ENCODE assay signal across 16 cellular contexts in genomic region chr11:113529606-113530005, GRCh38. TPM values are rescaled to one million over a fixed set of nuclear protein-coding genes. Genes with fewer than 3 reads are reported as not detected.
DNase-seq lines count a peak whose midpoint lies in the region; ATAC-seq and TF ChIP-seq lines count a peak whose summit lies in the region.
"Had no signal": no experiment of that assay in that cellular context is flagged by ENCODE, and none has a peak within 500 bp of the region (broad histone marks: within the 10 kb centered on the region; RNA-seq: fewer than 3 reads in every experiment).

No MANE protein-coding gene starts in this region.

- dilution Hi-C loops in mammary epithelial cell (cut with HindIII; ENCODE audit: low sequenced_read_pairs): no loop called here

- CTCF ChIA-PET in mammary epithelial cell (lab: Charles Lee; ENCODE audit: low non-redundant PET) (no interaction called here), WTC11 (lab: Charles Lee) (interaction anchor here (0.9 to 3.0 kb wide), 2 partner anchors 11 to 201 kb away, joined by 3 to 14 read pairs; no protein-coding TSS in a partner anchor)

- H3K4me3 ChIP-seq in mammary epithelial cell (replicated peaks in 1 of 3; ENCODE audit: insufficient read depth in 1 of 3, low read depth in 2 of 3, low read length in 3 of 3) (no peak overlapping the region), right atrium auricular region (no peak overlapping the region)

- H3K36me3 ChIP-seq in mammary epithelial cell (ENCODE audit: insufficient read depth, low read length) (no peaks in the 10 kb centered on the region), right atrium auricular region (no peaks in the 10 kb centered on the region)

- no peaks in the 10 kb centered on the region for H4K20me1 ChIP-seq in mammary epithelial cell (ENCODE audit: insufficient read depth, low read length)

- H3K9me3 ChIP-seq in mammary epithelial cell (replicated peaks; ENCODE audit: insufficient read depth, low read length) (peaks cover 3% of the 10 kb centered on the region), right atrium auricular region (no peaks in the 10 kb centered on the region)
- H3K9me3 ChIP-seq: SK-N-SH had no signal

- H3K9ac ChIP-seq in mammary epithelial cell (ENCODE audit: insufficient read depth, low read length): no peak overlapping the region
- H3K9ac ChIP-seq: SK-N-SH had no signal

- ATAC-seq in stimulated activated memory B cell treated with anti-CD40 and anti-IgM and Interleukin-4, amounts not matched to agents 10 μg/mL and 1 μg/mL and 100 μg/mL, for 72 hours: peak; percentile 14
- no peak for ATAC-seq in WTC11
- no peak for ATAC-seq in GM21786 (IDR thresholded peaks at IDR 0.05; ENCODE audit: unreplicated experiment)

- H3K9me3 Mint-ChIP-seq in stimulated activated memory B cell treated with anti-CD40 and anti-IgM and Interleukin-4, amounts not matched to agents 10 μg/mL and 1 μg/mL and 100 μg/mL, for 72 hours: no peaks in the 10 kb centered on the region
- H3K9me3 Mint-ChIP-seq in WTC11: peaks cover 7% of the 10 kb centered on the region; the same call in 1 of the 2 replicates

- H3K27me3 ChIP-seq in mammary epithelial cell (ENCODE audit: insufficient read depth, low read length) (no peaks in the 10 kb centered on the region), right atrium auricular region (no peaks in the 10 kb centered on the region)

- H3K27ac Mint-ChIP-seq in stimulated activated memory B cell treated with anti-CD40 and anti-IgM and Interleukin-4, amounts not matched to agents 10 μg/mL and 1 μg/mL and 100 μg/mL, for 72 hours: no peak overlapping the region
- no peak overlapping the region for H3K27ac Mint-ChIP-seq in WTC11

- H3K79me2 ChIP-seq in mammary epithelial cell (ENCODE audit: insufficient read depth, low read length): no peaks in the 10 kb centered on the region

- peak overlapping the region; percentile 68 for H3K27ac ChIP-seq in mammary epithelial cell (ENCODE audit: insufficient read depth, low read depth, low read length)
- no peak overlapping the region for H3K27ac ChIP-seq in right atrium auricular region
- H3K27ac ChIP-seq: C4-2B had no signal

- no TSS peak for BruUV-seq in mammary epithelial cell (replicated peaks; lab: Mats Ljungman, UMichigan)

- peaks cover 44% of the 10 kb centered on the region for H3K4me1 ChIP-seq in mammary epithelial cell (ENCODE audit: insufficient read depth, low read length)
- no peaks in the 10 kb centered on the region for H3K4me1 ChIP-seq in right atrium auricular region

- WGBS in mammary epithelial cell (ENCODE audit: low coverage, missing lambda C conversion rate): 100% methylated on average over 1 of the region's 1 CpG

- H3K36me3 Mint-ChIP-seq in stimulated activated memory B cell treated with anti-CD40 and anti-IgM and Interleukin-4, amounts not matched to agents 10 μg/mL and 1 μg/mL and 100 μg/mL, for 72 hours: no peaks in the 10 kb centered on the region
- no peaks in the 10 kb centered on the region for H3K36me3 Mint-ChIP-seq in WTC11

- H3K4me1 Mint-ChIP-seq in stimulated activated memory B cell treated with anti-CD40 and anti-IgM and Interleukin-4, amounts not matched to agents 10 μg/mL and 1 μg/mL and 100 μg/mL, for 72 hours: peaks cover 6% of the 10 kb centered on the region
- H3K4me1 Mint-ChIP-seq in WTC11: peaks cover 6% of the 10 kb centered on the region

- peak overlapping the region; percentile 45 for H3K4me2 ChIP-seq in mammary epithelial cell (ENCODE audit: insufficient read depth, low read depth, low read length)
- H3K4me2 ChIP-seq: SK-N-SH had no signal

- no peak for TF ChIP-seq CTCF in mammary epithelial cell (conservative IDR thresholded peaks at IDR 0.05 in 1 of 2, IDR thresholded peaks at IDR 0.05 in 1 of 2; ENCODE audit: extremely low read depth in 1 of 2, insufficient read depth in 1 of 2, low read depth in 1 of 2, low read length in 2 of 2)
- TF ChIP-seq CTCF in WTC11 (IDR thresholded peaks at IDR 0.05): no peak
- TF ChIP-seq CTCF in right atrium auricular region (IDR thresholded peaks at IDR 0.05): no peak

- intact Hi-C loops in mammary epithelial cell (cut with micrococcal nuclease): loop anchor here (2.0 to 10.0 kb wide), 3 partner anchors 83 to 265 kb away; partner anchors contain the start of gene ANKK1

- peak; percentile 8 for DNase-seq in NCI-H748 (lab: John Stamatoyannopoulos, UW; ENCODE audit: unreplicated experiment)
- DNase-seq in NCI-H748 treated with DMSO at 0.1 percent for 48 hours (lab: John Stamatoyannopoulos, UW): no peak
- peak; percentile 40 for DNase-seq in NCI-H82 treated with DMSO at 0.1 percent for 48 hours (lab: John Stamatoyannopoulos, UW; ENCODE audit: unreplicated experiment)
- no peak for DNase-seq in mammary epithelial cell
- no peak for DNase-seq in WTC11 (ENCODE audit: low spot score)
- DNase-seq in right atrium auricular region (ENCODE audit: low spot score): no peak
- DNase-seq: GOT3, NCI-H1048, NCI-H146, NCI-H2081 treated with DMSO at 0.1 percent for 48 hours, NCI-H446 treated with DMSO at 0.1 percent for 48 hours, Right ventricle myocardium superior, SK-N-SH had no signal

- POLR2A ChIA-PET in WTC11 (lab: Charles Lee): no interaction called here

- peak overlapping the region; percentile 34 for H2AFZ ChIP-seq in mammary epithelial cell (ENCODE audit: low read depth, low read length)

- in situ Hi-C loops in mammary epithelial cell (cut with MboI; ENCODE audit: low sequenced_read_pairs in 2 of 2): loop anchor here (5.0 to 10.0 kb wide), 3 partner anchors 205 to 222 kb away; partner anchors contain the start of gene TTC12 (in 1 of the 2)

- H3K4me3 Mint-ChIP-seq in stimulated activated memory B cell treated with anti-CD40 and anti-IgM and Interleukin-4, amounts not matched to agents 10 μg/mL and 1 μg/mL and 100 μg/mL, for 72 hours: no peak overlapping the region
- H3K4me3 Mint-ChIP-seq in WTC11: no peak overlapping the region

- H3K27me3 Mint-ChIP-seq in stimulated activated memory B cell treated with anti-CD40 and anti-IgM and Interleukin-4, amounts not matched to agents 10 μg/mL and 1 μg/mL and 100 μg/mL, for 72 hours: peaks cover 14% of the 10 kb centered on the region
- H3K27me3 Mint-ChIP-seq in WTC11 (ENCODE audit: low read depth): peaks cover 4% of the 10 kb centered on the region

TF ChIP-seq in WTC11, 78 proteins besides CTCF, POLR2A, EP300 and RAD21:
- TF ChIP-seq ZNF263 (CRISPR knock-in tag; IDR thresholded peaks at IDR 0.05; ENCODE audit: low read depth): no peak
- TF ChIP-seq ZNF317 (CRISPR knock-in tag; IDR thresholded peaks at IDR 0.05; ENCODE audit: borderline replicate concordance, low read depth): no peak
- no peak for TF ChIP-seq NFYB (CRISPR knock-in tag; conservative IDR thresholded peaks at IDR 0.05; ENCODE audit: low read depth)
- no peak for TF ChIP-seq ZSCAN18 (CRISPR knock-in tag; IDR thresholded peaks at IDR 0.05)
- TF ChIP-seq MYBL2 (CRISPR knock-in tag; IDR thresholded peaks at IDR 0.05): no peak
- TF ChIP-seq FOXK1 (CRISPR knock-in tag; IDR thresholded peaks at IDR 0.05): no peak
- TF ChIP-seq SP1 (CRISPR knock-in tag; conservative IDR thresholded peaks at IDR 0.05): no peak
- TF ChIP-seq RELA (CRISPR knock-in tag; IDR thresholded peaks at IDR 0.05; ENCODE audit: borderline replicate concordance): no peak
- no peak for TF ChIP-seq RORB (CRISPR knock-in tag; IDR thresholded peaks at IDR 0.05)
- no peak for TF ChIP-seq GTF2I (CRISPR knock-in tag; conservative IDR thresholded peaks at IDR 0.05)
- no peak for TF ChIP-seq E2F4 (CRISPR knock-in tag; IDR thresholded peaks at IDR 0.05; ENCODE audit: borderline replicate concordance, low read depth)

RNA-seq across cellular contexts. Expression of gene DRD2, which starts 54.4 kb away (rescaled TPM):
- total RNA-seq in mammary epithelial cell (1 to 10 TPM; 1.5 to 6.8 TPM), WTC11 (2021) (0.11 to 0.20 TPM in 2 of 3 replicates, not detected in the other), right atrium auricular region (not detected)
- polyA plus RNA-seq in mammary epithelial cell: 28.7 TPM
- polyA minus RNA-seq in mammary epithelial cell: 7.9 TPM
- total RNA-seq: Right ventricle myocardium superior had no signal

Comparison
In these comparisons a context has a peak if more than half of its experiments do, and no peak if none do; other contexts are left out.
1. DNase-seq: peak in NCI-H748 (single experiment) and NCI-H82 treated with DMSO at 0.1 percent for 48 hours (single experiment); none in NCI-H748 treated with DMSO at 0.1 percent for 48 hours (single experiment), mammary epithelial cell (single experiment), WTC11 (single experiment) and right atrium auricular region (single experiment).